Comparison of ENCODE assay signal across 23 cellular contexts in genomic region chr6:24898607-24899133, GRCh38. TPM values are rescaled to one million over a fixed set of nuclear protein-coding genes. Genes with fewer than 3 reads are reported as not detected.
DNase-seq lines count a peak whose midpoint lies in the region; ATAC-seq, FAIRE-seq and TF ChIP-seq lines count a peak whose summit lies in the region.
"Had no signal": no experiment of that assay in that cellular context is flagged by ENCODE, and none has a peak within 500 bp of the region (broad histone marks: within the 10 kb centered on the region; RNA-seq: fewer than 3 reads in every experiment).

No MANE protein-coding gene starts in this region.

- CTCF ChIA-PET in mammary epithelial cell (lab: Charles Lee; ENCODE audit: low non-redundant PET): no interaction called here

- H3K9ac ChIP-seq in mammary epithelial cell (ENCODE audit: insufficient read depth, low read length): no peak overlapping the region
- H3K9ac ChIP-seq: BLaER1 had no signal

- TF ChIP-seq POLR2A in GM12892 (IDR thresholded peaks at IDR 0.05; ENCODE audit: low read depth, low read length) (no peak), ovary (IDR thresholded peaks at IDR 0.05) (no peak)

- 63 to 90% (median 88%) methylated on average over 3 of the region's 3 CpGs for WGBS in ovary, 3 donors
- WGBS in mammary epithelial cell (ENCODE audit: low coverage, missing lambda C conversion rate): 81% methylated on average over 3 of the region's 3 CpGs

- FAIRE-seq in GM12892 (lab: Jason Lieb, UNC): peak; percentile 58

- H3K36me3 Mint-ChIP-seq in activated T-helper 1 cell treated with anti-CD3 and anti-CD28 coated beads, Interleukin-12 subunit alpha, Interleukin-12 subunit beta, Interleukin-2, Interleukin-4 antibody, amounts not matched to agents 30 ng/mL and 10 ng/mL and 1 ng/mL, durations not matched to agents 14 hours and 24 hours and 36 hours (ENCODE audit: low read depth): peaks cover 50% of the 10 kb centered on the region
- H3K36me3 Mint-ChIP-seq in naive B cell: peaks cover 25 to 32% of the 10 kb centered on the region in 2 donors

- H3K79me2 ChIP-seq in mammary epithelial cell (ENCODE audit: insufficient read depth, low read length): no peaks in the 10 kb centered on the region

- peak; percentile 26 for DNase-seq in NOMO-1 treated with DMSO at 0.1 percent for 48 hours (lab: John Stamatoyannopoulos, UW; ENCODE audit: unreplicated experiment)
- DNase-seq in NOMO-1 treated with dmso at 0.1 percent for 144 hours (lab: John Stamatoyannopoulos, UW; ENCODE audit: unreplicated experiment): no peak
- DNase-seq in GM12892 (ENCODE audit: insufficient read length): no peak
- no peak for DNase-seq in activated T-helper 1 cell treated with anti-CD3 and anti-CD28 coated beads, Interleukin-12 subunit alpha, Interleukin-12 subunit beta, Interleukin-2, Interleukin-4 antibody, amounts not matched to agents 30 ng/mL and 10 ng/mL and 1 ng/mL, durations not matched to agents 14 hours and 24 hours and 36 hours (ENCODE audit: low spot score)
- no peak for DNase-seq in naive B cell
- no peak for DNase-seq in ovary
- no peak for DNase-seq in mammary epithelial cell
- DNase-seq: 8988T; activated CD8-positive, alpha-beta memory T cell treated with anti-CD3 and anti-CD28 coated beads, Interleukin-2, amount 10 ng/mL, durations not matched to agents 7 days and 5 days; head of caudate nucleus; KG1; NCI-H1092 treated with DMSO at 0.1 percent for 48 hours; NCI-H2107; NCI-H82; nephron progenitor cell; stimulated activated CD4-positive, alpha-beta T cell treated with anti-CD3 and anti-CD28 coated beads, Interleukin-12 subunit alpha, Interleukin-12 subunit beta, amount 100 ng/mL, for 4 hours; stomach; upper lobe of right lung had no signal

- intact Hi-C loops in activated T-helper 1 cell treated with anti-CD3 and anti-CD28 coated beads, Interleukin-12 subunit alpha, Interleukin-12 subunit beta, Interleukin-2, Interleukin-4 antibody, amounts not matched to agents 30 ng/mL and 10 ng/mL and 1 ng/mL, durations not matched to agents 14 hours and 24 hours and 36 hours (cut with micrococcal nuclease): loop anchor here (1.0 kb wide), 1 partner anchor 15 kb away; no protein-coding TSS in a partner anchor
- intact Hi-C loops in ovary (cut with DNase I): no loop called here
- intact Hi-C loops in mammary epithelial cell (cut with micrococcal nuclease): no loop called here

- TF ChIP-seq CTCF in ovary (IDR thresholded peaks at IDR 0.05) (no peak), mammary epithelial cell (conservative IDR thresholded peaks at IDR 0.05 in 1 of 2, IDR thresholded peaks at IDR 0.05 in 1 of 2; ENCODE audit: extremely low read depth in 1 of 2, insufficient read depth in 1 of 2, low read depth in 1 of 2, low read length in 2 of 2) (no peak)

- H3K4me1 ChIP-seq in ovary (ENCODE audit: insufficient read depth) (no peaks in the 10 kb centered on the region), mammary epithelial cell (ENCODE audit: insufficient read depth, low read length) (no peaks in the 10 kb centered on the region)
- H3K4me1 ChIP-seq: upper lobe of right lung had no signal

- H3K9me3 Mint-ChIP-seq in activated T-helper 1 cell treated with anti-CD3 and anti-CD28 coated beads, Interleukin-12 subunit alpha, Interleukin-12 subunit beta, Interleukin-2, Interleukin-4 antibody, amounts not matched to agents 30 ng/mL and 10 ng/mL and 1 ng/mL, durations not matched to agents 14 hours and 24 hours and 36 hours: peaks cover 8% of the 10 kb centered on the region
- no peaks in the 10 kb centered on the region for H3K9me3 Mint-ChIP-seq in naive B cell
- H3K9me3 Mint-ChIP-seq: nephron progenitor cell had no signal

- H3K27ac ChIP-seq in ovary (no peak overlapping the region), mammary epithelial cell (ENCODE audit: insufficient read depth, low read depth, low read length) (no peak overlapping the region)
- H3K27ac ChIP-seq: BLaER1, cardiac muscle cell, RWPE1, stomach, upper lobe of right lung had no signal

- ATAC-seq in naive B cell (ENCODE audit: low read depth in 2 of 2): no peak
- no peak for ATAC-seq in HG02571 (IDR thresholded peaks at IDR 0.05; ENCODE audit: unreplicated experiment)
- ATAC-seq: activated CD8-positive, alpha-beta memory T cell treated with anti-CD3 and anti-CD28 coated beads, Interleukin-2, amount 10 ng/mL, durations not matched to agents 7 days and 5 days; upper lobe of right lung had no signal

- H3K27ac Mint-ChIP-seq in activated T-helper 1 cell treated with anti-CD3 and anti-CD28 coated beads, Interleukin-12 subunit alpha, Interleukin-12 subunit beta, Interleukin-2, Interleukin-4 antibody, amounts not matched to agents 30 ng/mL and 10 ng/mL and 1 ng/mL, durations not matched to agents 14 hours and 24 hours and 36 hours: peak overlapping the region; percentile 77
- H3K27ac Mint-ChIP-seq in naive B cell: peak overlapping the region; percentile 3 to 94 (median 82)
- H3K27ac Mint-ChIP-seq: nephron progenitor cell had no signal

- no peaks in the 10 kb centered on the region for H4K20me1 ChIP-seq in mammary epithelial cell (ENCODE audit: insufficient read depth, low read length)
- H4K20me1 ChIP-seq: BLaER1 had no signal

- H3K27me3 ChIP-seq in ovary (no peaks in the 10 kb centered on the region), mammary epithelial cell (ENCODE audit: insufficient read depth, low read length) (no peaks in the 10 kb centered on the region)
- H3K27me3 ChIP-seq: BLaER1, cardiac muscle cell, stomach, upper lobe of right lung had no signal

- BruUV-seq in mammary epithelial cell (replicated peaks; lab: Mats Ljungman, UMichigan): no TSS peak

- dilution Hi-C loops in mammary epithelial cell (cut with HindIII; ENCODE audit: low sequenced_read_pairs): no loop called here

- in situ Hi-C loops in mammary epithelial cell (cut with MboI; ENCODE audit: low sequenced_read_pairs in 2 of 2): no loop called here

- H3K4me3 ChIP-seq in ovary: no peak overlapping the region
- H3K4me3 ChIP-seq in mammary epithelial cell (replicated peaks in 1 of 3; ENCODE audit: insufficient read depth in 1 of 3, low read depth in 2 of 3, low read length in 3 of 3): no peak overlapping the region
- H3K4me3 ChIP-seq: BLaER1, cardiac muscle cell, lung, stomach, upper lobe of right lung had no signal

- H3K9me3 ChIP-seq in ovary (no peaks in the 10 kb centered on the region), mammary epithelial cell (replicated peaks; ENCODE audit: insufficient read depth, low read length) (no peaks in the 10 kb centered on the region)
- H3K9me3 ChIP-seq: upper lobe of right lung had no signal

- no peaks in the 10 kb centered on the region for H3K27me3 Mint-ChIP-seq in activated T-helper 1 cell treated with anti-CD3 and anti-CD28 coated beads, Interleukin-12 subunit alpha, Interleukin-12 subunit beta, Interleukin-2, Interleukin-4 antibody, amounts not matched to agents 30 ng/mL and 10 ng/mL and 1 ng/mL, durations not matched to agents 14 hours and 24 hours and 36 hours (ENCODE audit: insufficient read depth)
- H3K27me3 Mint-ChIP-seq in naive B cell: no peaks in the 10 kb centered on the region
- H3K27me3 Mint-ChIP-seq: activated CD8-positive, alpha-beta memory T cell treated with anti-CD3 and anti-CD28 coated beads, Interleukin-2, amount 10 ng/mL, durations not matched to agents 7 days and 5 days had no signal

- H3K4me2 ChIP-seq in mammary epithelial cell (ENCODE audit: insufficient read depth, low read depth, low read length): no peak overlapping the region

- no peak overlapping the region for H2AFZ ChIP-seq in mammary epithelial cell (ENCODE audit: low read depth, low read length)

- TF ChIP-seq EP300 in ovary (IDR thresholded peaks at IDR 0.05): no peak

- H3K36me3 ChIP-seq in ovary (no peaks in the 10 kb centered on the region), mammary epithelial cell (ENCODE audit: insufficient read depth, low read length) (no peaks in the 10 kb centered on the region)
- H3K36me3 ChIP-seq: cardiac muscle cell, stomach, upper lobe of right lung had no signal

- peaks cover 60% of the 10 kb centered on the region for H3K4me1 Mint-ChIP-seq in activated T-helper 1 cell treated with anti-CD3 and anti-CD28 coated beads, Interleukin-12 subunit alpha, Interleukin-12 subunit beta, Interleukin-2, Interleukin-4 antibody, amounts not matched to agents 30 ng/mL and 10 ng/mL and 1 ng/mL, durations not matched to agents 14 hours and 24 hours and 36 hours (ENCODE audit: low read depth)
- peaks cover 63 to 83% (median 73%) of the 10 kb centered on the region in 3 donors for H3K4me1 Mint-ChIP-seq in naive B cell

- peak overlapping the region; percentile 8 for H3K4me3 Mint-ChIP-seq in activated T-helper 1 cell treated with anti-CD3 and anti-CD28 coated beads, Interleukin-12 subunit alpha, Interleukin-12 subunit beta, Interleukin-2, Interleukin-4 antibody, amounts not matched to agents 30 ng/mL and 10 ng/mL and 1 ng/mL, durations not matched to agents 14 hours and 24 hours and 36 hours
- peak overlapping the region in 2 of 8 donors; percentile 0 to 57 for H3K4me3 Mint-ChIP-seq in naive B cell
- H3K4me3 Mint-ChIP-seq: activated CD8-positive, alpha-beta memory T cell treated with anti-CD3 and anti-CD28 coated beads, Interleukin-2, amount 10 ng/mL, durations not matched to agents 7 days and 5 days; nephron progenitor cell had no signal

RNA-seq across cellular contexts. Expression of gene RIPOR2, which starts 37.1 kb away (rescaled TPM):
- 25.6 TPM for polyA plus RNA-seq in GM12892 (2012; ENCODE audit: missing spikeins)
- 30.8 and 31.1 TPM in 2 replicates for total RNA-seq in activated T-helper 1 cell treated with anti-CD3 and anti-CD28 coated beads, Interleukin-12 subunit alpha, Interleukin-12 subunit beta, Interleukin-2, Interleukin-4 antibody, amounts not matched to agents 30 ng/mL and 10 ng/mL and 1 ng/mL, durations not matched to agents 14 hours and 24 hours and 36 hours
- polyA plus RNA-seq in naive B cell (ENCODE audit: low read depth in 6 of 6): 100 to 1,000 TPM; 464 to 666 (median 484) TPM
- 10 to 100 TPM in 1 of 7 donors, 1 to 10 TPM in 6; 1.1 to 14.4 (median 4.5) TPM for total RNA-seq in ovary
- polyA plus RNA-seq in ovary: 1 to 10 TPM; 3.6 to 8.1 TPM
- total RNA-seq in mammary epithelial cell: under 1 TPM; under 0.01 to 0.19 TPM
- polyA plus RNA-seq in mammary epithelial cell: 0.16 TPM
- not detected for polyA minus RNA-seq in mammary epithelial cell
